Comparison of ENCODE assay signal across 8 cellular contexts in genomic region chr1:12230549-12231275, GRCh38. TPM values are rescaled to one million over a fixed set of nuclear protein-coding genes. Genes with fewer than 3 reads are reported as not detected.
DNase-seq lines count a peak whose midpoint lies in the region; ATAC-seq and TF ChIP-seq lines count a peak whose summit lies in the region.

No MANE protein-coding gene starts in this region.

- no peak overlapping the region for H2BK12ac ChIP-seq in H9 (ENCODE audit: insufficient read length, low read depth, low read length)

- intact Hi-C loops in upper lobe of right lung (cut with DNase I): no loop called here

- H4K8ac ChIP-seq in H9 (replicated peaks; ENCODE audit: insufficient read length, low read depth, low read length): no peak overlapping the region

- peaks cover 14 to 15% of the 10 kb centered on the region in 2 experiments for H3K4me1 Mint-ChIP-seq in H9
- H3K4me1 Mint-ChIP-seq in endodermal cell: peaks cover 4% of the 10 kb centered on the region
- H3K4me1 Mint-ChIP-seq in mesothelial cell of epicardium: peaks cover 8% of the 10 kb centered on the region

- H3K9ac ChIP-seq in H9 (ENCODE audit: extremely low read depth, insufficient read length, low read length) (peak overlapping the region; percentile 55), SU-DHL-6 (ENCODE audit: low read length) (peak overlapping the region; percentile 87), endodermal cell (ENCODE audit: extremely low read depth, low read length, poor library complexity, severe bottlenecking) (peak overlapping the region; percentile 49)

- H3K27ac ChIP-seq in H9 (ENCODE audit: insufficient read length, low read depth, low read length) (no peak overlapping the region), SU-DHL-6 (ENCODE audit: low read depth, low read length) (no peak overlapping the region), endodermal cell (ENCODE audit: low read depth, low read length) (no peak overlapping the region), upper lobe of right lung (peak overlapping the region; percentile 91)

- no peaks in the 10 kb centered on the region for H3F3A ChIP-seq in SU-DHL-6 (ENCODE audit: insufficient read depth)

- H3K27me3 ChIP-seq in H9 (ENCODE audit: insufficient read depth, low read length) (no peaks in the 10 kb centered on the region), SU-DHL-6 (ENCODE audit: low read length) (no peaks in the 10 kb centered on the region), endodermal cell (ENCODE audit: control insufficient read depth, insufficient read depth, low read length, poor library complexity, severe bottlenecking) (no peaks in the 10 kb centered on the region), upper lobe of right lung (no peaks in the 10 kb centered on the region)

- H3K4me3 Mint-ChIP-seq in H9 (peak overlapping the region; percentile 84 to 90), endodermal cell (peak overlapping the region; percentile 80), mesothelial cell of epicardium (peak overlapping the region; percentile 82)

- no peak overlapping the region for H3K56ac ChIP-seq in H9 (ENCODE audit: insufficient read length, low read depth, low read length)

- H3T11ph ChIP-seq in H9 (ENCODE audit: low read length): no peak overlapping the region

- peak overlapping the region; percentile 92 for H3K4me3 ChIP-seq in SU-DHL-6 (ENCODE audit: insufficient read depth, low read length, poor library complexity, severe bottlenecking)
- H3K4me3 ChIP-seq in endodermal cell (ENCODE audit: low read length): peak overlapping the region; percentile 92
- H3K4me3 ChIP-seq in upper lobe of right lung: peak overlapping the region; percentile 99

- H3K9me3 ChIP-seq in H9 (ENCODE audit: control insufficient read depth, low read depth, low read length) (no peaks in the 10 kb centered on the region), SU-DHL-6 (ENCODE audit: insufficient read depth, low read length) (no peaks in the 10 kb centered on the region), endodermal cell (ENCODE audit: control insufficient read depth, low read length) (no peaks in the 10 kb centered on the region), upper lobe of right lung (no peaks in the 10 kb centered on the region)

- H3K79me1 ChIP-seq in H9 (ENCODE audit: insufficient read depth, low read depth, low read length, poor library complexity, severe bottlenecking): peaks cover 3% of the 10 kb centered on the region

- H2BK20ac ChIP-seq in H9 (ENCODE audit: low read depth, low read length, poor library complexity, severe bottlenecking): no peak overlapping the region

- H3K9me3 Mint-ChIP-seq in H9 (no peaks in the 10 kb centered on the region; a peak in 1 of 5 replicates), endodermal cell (no peaks in the 10 kb centered on the region), mesothelial cell of epicardium (no peaks in the 10 kb centered on the region)

- no peaks in the 10 kb centered on the region for H4K20me1 ChIP-seq in H9 (ENCODE audit: control insufficient read depth, insufficient read depth, insufficient read length)
- no peaks in the 10 kb centered on the region for H4K20me1 ChIP-seq in SU-DHL-6 (ENCODE audit: low read depth, low read length)

- H3K4me2 ChIP-seq in H9 (ENCODE audit: insufficient read depth, insufficient read length, low read length) (peak overlapping the region; percentile 87), SU-DHL-6 (ENCODE audit: low read depth, low read length, poor library complexity, severe bottlenecking) (peak overlapping the region; percentile 89)

- DNase-seq in Caki2 (ENCODE audit: low read depth) (peak; percentile 14), H9 (peak; percentile 37), endodermal cell (peak; percentile 74), mesothelial cell of epicardium (ENCODE audit: low spot score in 2 of 2, unreplicated experiment in 2 of 2) (no peak), upper lobe of right lung (peak; percentile 89), NCI-H82 (lab: John Stamatoyannopoulos, UW) (no peak), NCI-H1092 (lab: John Stamatoyannopoulos, UW) (no peak)

- H3K36me3 Mint-ChIP-seq in H9 (ENCODE audit: insufficient read depth in 1 of 3, low read depth in 3 of 3) (peaks cover 0 to 5% (median 4%) of the 10 kb centered on the region in 3 experiments; a peak in 3 of 7 replicates), endodermal cell (ENCODE audit: low read depth) (peaks cover 5% of the 10 kb centered on the region), mesothelial cell of epicardium (peaks cover 3% of the 10 kb centered on the region)

- no peak overlapping the region for H2BK120ac ChIP-seq in H9 (ENCODE audit: low read depth, low read length, poor library complexity, severe bottlenecking)

- no peak overlapping the region for H3K4ac ChIP-seq in H9 (ENCODE audit: low read depth, low read length)

- H2AK5ac ChIP-seq in H9 (ENCODE audit: insufficient read length, low read length): no peak overlapping the region

- in situ Hi-C loops in Caki2 (cut with HindIII; ENCODE audit: low pct_unique_long_range_greater_than_20kb, low sequenced_read_pairs): no loop called here

- H3K36me3 ChIP-seq in SU-DHL-6 (ENCODE audit: low read length) (no peaks in the 10 kb centered on the region), endodermal cell (ENCODE audit: control insufficient read depth, insufficient read depth, low read length) (no peaks in the 10 kb centered on the region), upper lobe of right lung (peaks cover 11% of the 10 kb centered on the region)

- no CpG with 5 or more reads among the region's 36 CpGs for WGBS in H9 (ENCODE audit: extremely low coverage, insufficient read length, low lambda C conversion rate)
- 5 to 10% methylated on average over 7 to 36 of the region's 36 CpGs for WGBS in endodermal cell (ENCODE audit: insufficient coverage in 1 of 2, insufficient read length in 1 of 2), 2 experiments

- peak; percentile 86 for ATAC-seq in upper lobe of right lung

- TF ChIP-seq CTCF in H9 (conservative IDR thresholded peaks at IDR 0.05): no peak
- TF ChIP-seq CTCF in SU-DHL-6 (IDR thresholded peaks at IDR 0.05; ENCODE audit: insufficient read depth, low read length, poor library complexity, severe bottlenecking): no peak
- TF ChIP-seq CTCF in endodermal cell (conservative IDR thresholded peaks at IDR 0.05): no peak
- no peak for TF ChIP-seq CTCF in mesothelial cell of epicardium (IDR thresholded peaks at IDR 0.05; ENCODE audit: unreplicated experiment)
- TF ChIP-seq CTCF in upper lobe of right lung (IDR thresholded peaks at IDR 0.05): no peak

- H3K14ac ChIP-seq in H9 (ENCODE audit: insufficient read depth, low read length): no peak overlapping the region; the same call in 1 of the 2 replicates

- H2AFZ ChIP-seq in H9 (ENCODE audit: low read length): no peak overlapping the region
- H2AFZ ChIP-seq in SU-DHL-6 (ENCODE audit: low read depth, low read length, severe bottlenecking): peak overlapping the region; percentile 83

- no peak overlapping the region for H2BK5ac ChIP-seq in H9 (ENCODE audit: insufficient read length, low read length)

- no peak overlapping the region for H4K5ac ChIP-seq in H9 (ENCODE audit: insufficient read length, low read depth, low read length)

- no peak overlapping the region for H3K27ac Mint-ChIP-seq in H9
- no peak overlapping the region for H3K27ac Mint-ChIP-seq in endodermal cell
- H3K27ac Mint-ChIP-seq in mesothelial cell of epicardium: peak overlapping the region; percentile 43

- peaks cover 8% of the 10 kb centered on the region for H3K23me2 ChIP-seq in H9 (ENCODE audit: insufficient read length, low read depth, low read length, poor library complexity, severe bottlenecking)

- H3K4me1 ChIP-seq in H9 (ENCODE audit: insufficient read depth, low read length) (peaks cover 2% of the 10 kb centered on the region; the same call in 1 of the 2 replicates), endodermal cell (ENCODE audit: control insufficient read depth, insufficient read depth, low read length) (no peaks in the 10 kb centered on the region), upper lobe of right lung (peaks cover 25% of the 10 kb centered on the region)

- no peaks in the 10 kb centered on the region for H3K9me2 ChIP-seq in SU-DHL-6 (replicated peaks; ENCODE audit: insufficient read depth, low read length)

- H3K27me3 Mint-ChIP-seq in H9 (ENCODE audit: low read depth): no peaks in the 10 kb centered on the region
- H3K27me3 Mint-ChIP-seq in endodermal cell (ENCODE audit: insufficient read depth): peaks cover 2% of the 10 kb centered on the region
- no peaks in the 10 kb centered on the region for H3K27me3 Mint-ChIP-seq in mesothelial cell of epicardium (ENCODE audit: low read depth)

- no peak overlapping the region for H4K91ac ChIP-seq in H9 (ENCODE audit: insufficient read length, low read depth, low read length)

- H2BK15ac ChIP-seq in H9 (ENCODE audit: low read depth, low read length): no peak overlapping the region

- H3K18ac ChIP-seq in H9 (ENCODE audit: insufficient read length, low read depth, low read length): no peak overlapping the region

- no peaks in the 10 kb centered on the region; the same call in 1 of the 2 replicates for H3K79me2 ChIP-seq in H9 (ENCODE audit: insufficient read depth, low read length)
- no peaks in the 10 kb centered on the region for H3K79me2 ChIP-seq in SU-DHL-6 (ENCODE audit: insufficient read depth, low read length)

- H3K23ac ChIP-seq in H9 (ENCODE audit: insufficient read length, low read depth, low read length): no peak overlapping the region

RNA-seq across cellular contexts. Expression of gene VPS13D, which starts 0.9 kb away (rescaled TPM):
- 11.1 and 16.0 TPM in 2 replicates for total RNA-seq in Caki2 (2014; rRNA removed; shearing (Covaris generic); ENCODE audit: low replicate concordance)
- total RNA-seq in H9 (2021) (18.8 and 20.2 TPM in 2 replicates), endodermal cell (10 to 100 TPM; 32.5 to 36.7 TPM), mesothelial cell of epicardium (71.6 to 77.8 TPM (median 77.4 TPM) in 3 replicates), upper lobe of right lung (74.7 TPM)
- polyA plus RNA-seq in endodermal cell (2013, experiment 1 of 2): 9.6 TPM
- 9.8 TPM for polyA plus RNA-seq in endodermal cell (2013, experiment 2 of 2)

Comparison
In these comparisons a context has a peak if more than half of its experiments do, and no peak if none do; other contexts are left out.
1. DNase-seq: peak in Caki2 (single experiment), H9 (single experiment), endodermal cell (single experiment) and upper lobe of right lung (single experiment); none in mesothelial cell of epicardium (0 of 2), NCI-H82 (single experiment) and NCI-H1092 (single experiment).
2. Peak in every context shown above with its lines, with median percentiles within 50 percentile points of each other: H3K9ac ChIP-seq, H3K4me3 Mint-ChIP-seq and H3K4me3 ChIP-seq.